23 cellular contexts compared by ENCODE assay signal in genomic region chr14:21326972-21327371, GRCh38. TPM values are rescaled to one million over a fixed set of nuclear protein-coding genes. Genes with fewer than 3 reads are reported as not detected.
"Had no signal": no experiment of that assay in that cellular context is flagged by ENCODE, and none has a peak within 500 bp of the region (broad histone marks: within the 10 kb centered on the region; RNA-seq: fewer than 3 reads in every experiment).

No MANE protein-coding gene starts in this region.

- ATAC-seq: activated CD4-positive, CD25-positive, alpha-beta regulatory T cell treated with anti-CD3 and anti-CD28 coated beads, Interleukin-2, amount 50 U/mL, for 24 hours; left ventricle myocardium superior; mucosa of descending colon; naive thymus-derived CD4-positive, alpha-beta T cell had no signal

- H3K4me3 ChIP-seq: mucosa of descending colon, tibial artery had no signal

- H3K27ac ChIP-seq: neutrophil, parathyroid adenoma, tibial artery had no signal

- H3K9me3 ChIP-seq: mucosa of descending colon, neutrophil, tibial artery had no signal

- H3K36me3 ChIP-seq: tibial artery had no signal

- H3K79me2 ChIP-seq: parathyroid adenoma had no signal

- H3K9ac ChIP-seq: parathyroid adenoma had no signal

- H3K4me1 ChIP-seq: parathyroid adenoma, tibial artery had no signal

- FAIRE-seq: bronchial epithelial cell, kidney, urothelium cell line had no signal

- DNase-seq: activated CD4-positive, alpha-beta T cell treated with anti-CD3 and anti-CD28 coated beads, Interleukin-2, amount 50 U/mL, for 1 hour; activated CD8-positive, alpha-beta memory T cell treated with anti-CD3 and anti-CD28 coated beads for 24 hours; activated gamma-delta T cell treated with Interleukin-2 at 50 U/mL for 16 hours; activated naive CD8-positive, alpha-beta T cell treated with anti-CD3 and anti-CD28 coated beads, Interleukin-2, amount 10 ng/mL, durations not matched to agents 7 days and 5 days; anterior cingulate cortex; endodermal cell; erythroblast; hippocampal formation; kidney; left ventricle myocardium superior; mucosa of descending colon; naive thymus-derived CD4-positive, alpha-beta T cell; stimulated activated CD4-positive, alpha-beta T cell treated with anti-CD3 and anti-CD28 coated beads, Interleukin-4, amount 100 ng/mL, for 1 hour; stimulated activated naive CD4-positive, alpha-beta T cell; T-helper 9 cell; tibial artery had no signal

- H2AFZ ChIP-seq: parathyroid adenoma had no signal

RNA-seq across cellular contexts. Expression of gene RPGRIP1, which starts 47.1 kb away (rescaled TPM):
- total RNA-seq: activated naive CD8-positive, alpha-beta T cell treated with anti-CD3 and anti-CD28 coated beads, Interleukin-2, amount 10 ng/mL, durations not matched to agents 7 days and 5 days; bronchial epithelial cell; chondrocyte; skeletal muscle tissue had no signal
- polyA plus RNA-seq: naive thymus-derived CD4-positive, alpha-beta T cell had no signal
